In genomic region chr7:135160858-135161653, GRCh38 we compare ENCODE assay signal across 8 cellular contexts. TPM values are rescaled to one million over a fixed set of nuclear protein-coding genes. Genes with fewer than 3 reads are reported as not detected.
DNase-seq lines count a peak whose midpoint lies in the region; ATAC-seq and TF ChIP-seq lines count a peak whose summit lies in the region.

No MANE protein-coding gene starts in this region.

- ATAC-seq in GM19351 (IDR thresholded peaks at IDR 0.05; ENCODE audit: unreplicated experiment) = peak; percentile 35

- TF ChIP-seq CTCF in fibroblast of mammary gland (conservative IDR thresholded peaks at IDR 0.05; ENCODE audit: control insufficient read depth, insufficient read depth, low read depth, low read length) = peak; percentile 3

- DNase-seq in fibroblast of mammary gland (ENCODE audit: low read depth) (no peak), smooth muscle cell of the brain vasculature (ENCODE audit: low read depth, low spot score) (peak; percentile 40), LoVo (ENCODE audit: low spot score) (no peak), hippocampal formation (lab: John Stamatoyannopoulos, UW) (no peak), HuH-7.5 (ENCODE audit: low spot score) (no peak), DMS153 treated with DMSO at 0.1 percent for 48 hours (lab: John Stamatoyannopoulos, UW; ENCODE audit: unreplicated experiment) (no peak)

- no peak overlapping the region for H3K4me3 ChIP-seq in fibroblast of mammary gland (ENCODE audit: control insufficient read depth, low read depth, low read length)

TF ChIP-seq in PFSK-1, 5 proteins besides CTCF, POLR2A, EP300 and RAD21:
- no peak for TF ChIP-seq TAF1 (IDR thresholded peaks at IDR 0.05; ENCODE audit: borderline replicate concordance, insufficient read depth, low read length)
- TF ChIP-seq REST (IDR thresholded peaks at IDR 0.05; ENCODE audit: insufficient read depth in 1 of 2, low read depth in 2 of 2, low read length in 2 of 2) = peak; percentile 65 to 78; a peak in 3 of 4 replicates
- no peak for TF ChIP-seq SIN3A (IDR thresholded peaks at IDR 0.05; ENCODE audit: borderline replicate concordance, insufficient read depth, low read length)

RNA-seq across cellular contexts. Expression of gene CYREN, which starts 9.5 kb away (rescaled TPM):
- 30.0 TPM for polyA plus RNA-seq in PFSK-1 (2012; ENCODE audit: insufficient read length, low read depth)

RNA-seq across cellular contexts. Expression of gene TMEM140, which starts 13.2 kb away (rescaled TPM):
- 12.8 TPM for polyA plus RNA-seq in PFSK-1 (2012; ENCODE audit: insufficient read length, low read depth)

RNA-seq across cellular contexts. Expression of gene WDR91, which starts 50.3 kb away (rescaled TPM):
- 4.7 TPM for polyA plus RNA-seq in PFSK-1 (2012; ENCODE audit: insufficient read length, low read depth)
